ENCODE assay signal across 19 cellular contexts in genomic region chr11:87924125-87924524, GRCh38.
"Had no signal": no experiment of that assay in that cellular context is flagged by ENCODE, and none has a peak within 500 bp of the region (broad histone marks: within the 10 kb centered on the region; RNA-seq: fewer than 3 reads in every experiment).

No MANE protein-coding gene starts in this region.

- H3K4me1 Mint-ChIP-seq: naive thymus-derived CD4-positive, alpha-beta T cell had no signal

- H3K4me1 ChIP-seq: colonic mucosa, esophagus muscularis mucosa, gastroesophageal sphincter, heart right ventricle, left lung, lower lobe of right lung had no signal

- H3K36me3 ChIP-seq: colonic mucosa, esophagus muscularis mucosa, gastroesophageal sphincter, heart right ventricle, left lung, lower lobe of right lung had no signal

- ATAC-seq: foreskin keratinocyte; gastroesophageal sphincter; heart right ventricle; left cardiac atrium; left lung; left ventricle myocardium superior; lower lobe of right lung; naive thymus-derived CD4-positive, alpha-beta T cell had no signal

- H3K27me3 ChIP-seq: colonic mucosa, esophagus muscularis mucosa, foreskin keratinocyte, gastroesophageal sphincter, heart right ventricle, left lung had no signal

- H3K4me3 Mint-ChIP-seq: dendritic cell treated with granulocyte-macrophage colony-stimulating factor and Interleukin-4, amounts not matched to agents 40 ng/mL and 50 ng/mL, for 4 days; naive thymus-derived CD4-positive, alpha-beta T cell had no signal

- DNase-seq: colonic mucosa; cortex of kidney; effector CD4-positive, alpha-beta T cell; effector memory CD4-positive, alpha-beta T cell; foreskin keratinocyte; glutamatergic neuron; head of caudate nucleus; heart right ventricle; hippocampal formation; left cardiac atrium; left lung; left ventricle myocardium superior; lower lobe of right lung; mesenchymal stem cell; midbrain; naive thymus-derived CD4-positive, alpha-beta T cell had no signal

- H3K9me3 ChIP-seq: colonic mucosa, esophagus muscularis mucosa, gastroesophageal sphincter, heart right ventricle, left lung, lower lobe of right lung had no signal

- H3K27me3 Mint-ChIP-seq: dendritic cell treated with granulocyte-macrophage colony-stimulating factor and Interleukin-4, amounts not matched to agents 40 ng/mL and 50 ng/mL, for 4 days had no signal

- H3K9me3 Mint-ChIP-seq: dendritic cell treated with granulocyte-macrophage colony-stimulating factor and Interleukin-4, amounts not matched to agents 40 ng/mL and 50 ng/mL, for 4 days had no signal

- H3K36me3 Mint-ChIP-seq: naive thymus-derived CD4-positive, alpha-beta T cell had no signal

- H3K4me3 ChIP-seq: colonic mucosa, esophagus muscularis mucosa, gastroesophageal sphincter, heart right ventricle, left lung, lower lobe of right lung had no signal

- H3K27ac ChIP-seq: colonic mucosa, esophagus muscularis mucosa, foreskin keratinocyte, gastroesophageal sphincter, heart right ventricle, left lung, lower lobe of right lung had no signal

- H3K27ac Mint-ChIP-seq: dendritic cell treated with granulocyte-macrophage colony-stimulating factor and Interleukin-4, amounts not matched to agents 40 ng/mL and 50 ng/mL, for 4 days; naive thymus-derived CD4-positive, alpha-beta T cell had no signal
